8 cellular contexts compared by ENCODE assay signal in the genomic region with DNA sequence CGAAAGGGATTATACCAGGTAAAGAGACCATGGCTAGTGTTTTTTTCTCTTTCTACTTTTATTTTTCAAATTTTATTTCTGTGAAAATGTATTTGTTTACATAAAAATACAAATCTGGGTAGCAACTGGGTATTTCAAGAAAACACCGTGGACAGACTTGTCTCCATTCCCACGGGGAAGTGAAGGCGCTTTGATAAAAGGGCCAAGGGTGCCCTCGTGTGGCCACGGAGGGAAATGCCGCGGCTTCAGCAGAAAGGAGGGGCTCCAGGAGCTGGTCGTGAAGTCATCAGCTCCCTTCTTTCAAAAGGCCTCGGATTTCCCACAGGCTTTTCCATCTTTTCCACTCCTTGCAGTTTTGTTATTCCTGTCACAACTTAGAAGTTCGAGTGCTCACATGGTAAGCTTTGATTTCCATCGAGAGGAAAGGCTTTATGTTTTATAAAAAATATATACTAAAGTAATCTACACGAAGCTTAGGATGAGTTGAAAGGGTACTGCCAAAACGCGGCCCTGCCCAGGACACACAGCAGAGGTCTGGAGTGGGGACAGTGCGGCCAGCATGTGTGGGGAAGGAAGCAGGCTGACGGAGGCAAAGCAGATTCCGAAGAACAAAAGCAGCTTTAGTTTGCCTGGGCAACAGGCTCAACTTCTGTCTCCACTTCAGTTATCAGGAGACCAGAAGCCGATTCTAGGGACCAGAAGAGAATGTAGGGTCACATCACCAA. TPM values are rescaled to one million over a fixed set of nuclear protein-coding genes. Genes with fewer than 3 reads are reported as not detected.
DNase-seq lines count a peak whose midpoint lies in the region; ATAC-seq and TF ChIP-seq lines count a peak whose summit lies in the region.

No MANE protein-coding gene starts in this region.

- ATAC-seq in GM19397 (IDR thresholded peaks at IDR 0.05; ENCODE audit: unreplicated experiment): no peak

- H3K36me3 ChIP-seq in neutrophil: peaks cover 14% of the 10 kb centered on the region

- H3K9me3 ChIP-seq in neutrophil: no peaks in the 10 kb centered on the region

- no peaks in the 10 kb centered on the region for H3K27me3 ChIP-seq in neutrophil

- peak; percentile 90 for TF ChIP-seq CTCF in fibroblast of the aortic adventitia (IDR thresholded peaks at IDR 0.05; ENCODE audit: insufficient read depth, low read length)
- TF ChIP-seq CTCF in neutrophil (IDR thresholded peaks at IDR 0.05): peak; percentile 98

- no peak overlapping the region for H3K4me3 ChIP-seq in fibroblast of the aortic adventitia (ENCODE audit: low read depth, low read length)
- no peak overlapping the region for H3K4me3 ChIP-seq in neutrophil (ENCODE audit: low read depth in 1 of 2, low read length in 1 of 2)

- H3K27ac ChIP-seq in neutrophil: peak overlapping the region; percentile 43

- DNase-seq in DMS114 treated with DMSO at 0.1 percent for 48 hours (lab: John Stamatoyannopoulos, UW; ENCODE audit: unreplicated experiment) (peak; percentile 69), KG1 (lab: John Stamatoyannopoulos, UW) (peak; percentile 14), RPMI8226 (peak; percentile 68), fibroblast of the aortic adventitia (ENCODE audit: low read depth) (peak; percentile 92), stromal cell of bone marrow (ENCODE audit: low read depth) (peak; percentile 79)
- peak; percentile 82 for DNase-seq in activated T-helper 9 cell treated with anti-CD3 and anti-CD28 coated beads, Interleukin-2, amount 50 U/mL, for 16 hours (ENCODE audit: low read depth)

- H3K4me1 ChIP-seq in neutrophil (ENCODE audit: control insufficient read depth in 1 of 2, insufficient read depth in 1 of 2, low read depth in 1 of 2, low read length in 1 of 2): peaks cover 3 to 7% of the 10 kb centered on the region in 2 experiments

RNA-seq across cellular contexts. Expression of a gene that starts 15.3 kb away (rescaled TPM):
- total RNA-seq in fibroblast of the aortic adventitia (ENCODE audit: low replicate concordance): 12.2 and 17.7 TPM in 2 replicates

Comparison
In these comparisons a context has a peak if more than half of its experiments do, and no peak if none do; other contexts are left out.
1. DNase-seq: peak in every context shown above with its lines; median percentile 92 in fibroblast of the aortic adventitia; 82 in activated T-helper 9 cell treated with anti-CD3 and anti-CD28 coated beads, Interleukin-2, amount 50 U/mL, for 16 hours; 79 in stromal cell of bone marrow; 69 in DMS114 treated with DMSO at 0.1 percent for 48 hours; 68 in RPMI8226; 14 in KG1.